ENCODE assay signal across 12 cellular contexts in the genomic region with DNA sequence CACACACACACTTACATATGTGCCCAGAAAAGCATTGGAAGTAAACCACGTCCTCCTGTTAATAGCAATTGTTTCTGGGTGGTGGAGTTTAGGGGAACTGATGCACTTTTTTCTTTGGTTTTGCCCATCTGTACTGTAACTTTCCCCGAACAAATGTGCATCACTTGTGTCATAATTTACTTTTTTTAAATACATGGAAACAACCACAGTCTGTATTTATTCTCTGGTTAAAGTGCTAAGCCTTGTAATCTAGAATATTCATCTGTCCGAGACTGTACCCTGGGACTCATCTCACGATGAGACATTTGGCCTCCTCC.
A peak's percentile ranks its signal among the peaks of the same experiment; 100 is the strongest.
DNase-seq lines count a peak whose midpoint lies in the region; ATAC-seq, FAIRE-seq and TF ChIP-seq lines count a peak whose summit lies in the region.
"Had no signal": no experiment of that assay in that cellular context is flagged by ENCODE, and none has a peak within 500 bp of the region (broad histone marks: within the 10 kb centered on the region; RNA-seq: fewer than 3 reads in every experiment).

No MANE protein-coding gene starts in this region.

- DNase-seq in A549 (ENCODE audit: low read depth in 1 of 2, low spot score in 1 of 2) (no peak), HCT116 (ENCODE audit: low read depth, low spot score) (no peak), brain microvascular endothelial cell (no peak), H7 (no peak), ureter (ENCODE audit: low spot score) (no peak), NCI-H510A treated with DMSO at 0.1 percent for 48 hours (lab: John Stamatoyannopoulos, UW) (no peak), hippocampal formation (lab: John Stamatoyannopoulos, UW) (no peak)
- DNase-seq: effector memory CD4-positive, alpha-beta T cell; glutamatergic neuron had no signal

- H3K4me3 ChIP-seq in A549 (no peak overlapping the region), HCT116 (replicated peaks in 1 of 2; ENCODE audit: low read depth in 1 of 2, low read length in 2 of 2) (peak overlapping the region in 1 of 2 experiments; percentile 52; a peak in 2 of 4 replicates), brain microvascular endothelial cell (ENCODE audit: low read depth, low read length) (no peak overlapping the region), neutrophil (ENCODE audit: low read depth in 1 of 2, low read length in 1 of 2) (peak overlapping the region in 1 of 2 experiments; percentile 39), H7 (ENCODE audit: insufficient read depth, low read depth, low read length) (no peak overlapping the region)
- H3K4me3 ChIP-seq: MG63 had no signal

- H3K27me3 ChIP-seq in HCT116 (ENCODE audit: insufficient read depth, low read length): no peaks in the 10 kb centered on the region
- H3K27me3 ChIP-seq in brain microvascular endothelial cell (replicated peaks): no peaks in the 10 kb centered on the region
- H3K27me3 ChIP-seq in neutrophil: no peaks in the 10 kb centered on the region
- no peaks in the 10 kb centered on the region for H3K27me3 ChIP-seq in H7 (ENCODE audit: control insufficient read depth, insufficient read depth, low read length)
- H3K27me3 ChIP-seq: MG63 had no signal

- H2AFZ ChIP-seq in HCT116 (ENCODE audit: low read depth, low read length, poor library complexity, severe bottlenecking): peak overlapping the region; percentile 86

- 55% methylated on average over 4 of the region's 4 CpGs for WGBS in A549 (ENCODE audit: missing lambda C conversion rate)

- no peaks in the 10 kb centered on the region for H3K36me3 ChIP-seq in HCT116 (ENCODE audit: control insufficient read depth in 1 of 2, insufficient read depth in 2 of 2, low read length in 2 of 2)
- H3K36me3 ChIP-seq in brain microvascular endothelial cell (replicated peaks): no peaks in the 10 kb centered on the region
- H3K36me3 ChIP-seq in neutrophil: no peaks in the 10 kb centered on the region
- H3K36me3 ChIP-seq in H7 (replicated peaks; ENCODE audit: control insufficient read depth, insufficient read depth, low read length): no peaks in the 10 kb centered on the region
- H3K36me3 ChIP-seq: MG63 had no signal

- peak; percentile 56 for FAIRE-seq in A549 (lab: Jason Lieb, UNC)

- RAD21 ChIA-PET in HCT116 (lab: Charles Lee; ENCODE audit: low non-redundant PET in 1 of 2, low total read pairs in 2 of 2, uncharacterized antibody in 2 of 2, unreplicated experiment in 2 of 2): no interaction called here

- H3K9ac ChIP-seq in HCT116 (ENCODE audit: low read length): peak overlapping the region; percentile 65

- H3K27ac ChIP-seq in A549: peak overlapping the region; percentile 65 to 69
- peak overlapping the region; percentile 33; the same call in 1 of the 2 replicates for H3K27ac ChIP-seq in HCT116 (ENCODE audit: low read depth, low read length)
- peak overlapping the region; percentile 79 for H3K27ac ChIP-seq in brain microvascular endothelial cell
- H3K27ac ChIP-seq in neutrophil: peak overlapping the region; percentile 99

- H3K4me1 ChIP-seq in A549 (peaks cover 29% of the 10 kb centered on the region), HCT116 (ENCODE audit: control insufficient read depth in 1 of 2, insufficient read depth in 2 of 2, low read length in 2 of 2) (peaks cover 27 to 85% of the 10 kb centered on the region in 2 experiments), neutrophil (ENCODE audit: control insufficient read depth in 1 of 2, insufficient read depth in 1 of 2, low read depth in 1 of 2, low read length in 1 of 2) (peaks cover 82 to 91% of the 10 kb centered on the region in 2 experiments)

- no peak for ATAC-seq in A549
- ATAC-seq in HCT116: no peak
- ATAC-seq: stimulated activated memory B cell treated with anti-CD40 and anti-IgM and Interleukin-4, amounts not matched to agents 10 μg/mL and 1 μg/mL and 100 μg/mL, for 72 hours had no signal

- CTCF ChIA-PET in A549 (lab: Yijun Ruan, JAX): interaction anchor here (1.2 kb wide), 1 partner anchor 42 kb away, joined by 3 read pairs; no protein-coding TSS in a partner anchor
- CTCF ChIA-PET in HCT116 (lab: Charles Lee): no interaction called here

- H4K20me1 ChIP-seq in HCT116 (ENCODE audit: insufficient read depth): no peaks in the 10 kb centered on the region

- POLR2A ChIA-PET in A549 (lab: Yijun Ruan, JAX): no interaction called here
- POLR2A ChIA-PET in HCT116 (lab: Charles Lee): interaction anchor here (1.2 to 1.4 kb wide), 2 partner anchors 9 to 13 kb away, joined by 3 to 4 read pairs; no protein-coding TSS in a partner anchor

- H3K9me3 ChIP-seq in A549: no peaks in the 10 kb centered on the region
- no peaks in the 10 kb centered on the region for H3K9me3 ChIP-seq in HCT116 (ENCODE audit: control insufficient read depth in 1 of 2, insufficient read depth in 1 of 2, low read depth in 1 of 2, low read length in 2 of 2)
- no peaks in the 10 kb centered on the region for H3K9me3 ChIP-seq in neutrophil
- H3K9me3 ChIP-seq: MG63 had no signal

- no peak for TF ChIP-seq POLR2A in A549 (IDR thresholded peaks at IDR 0.05; ENCODE audit: low read length)
- no peak for TF ChIP-seq POLR2A in HCT116 (IDR thresholded peaks at IDR 0.05; ENCODE audit: borderline replicate concordance, extremely low read depth, insufficient read depth, insufficient read length)

- no peak for TF ChIP-seq CTCF in A549 (IDR thresholded peaks at IDR 0.05)
- no peak for TF ChIP-seq CTCF in HCT116 (IDR thresholded peaks at IDR 0.05 in 2 of 3, conservative IDR thresholded peaks at IDR 0.05 in 1 of 3; ENCODE audit: borderline replicate concordance in 1 of 3, insufficient read depth in 1 of 3, low read depth in 2 of 3, low read length in 2 of 3)
- TF ChIP-seq CTCF in brain microvascular endothelial cell (IDR thresholded peaks at IDR 0.05; ENCODE audit: low read depth, low read length, missing control alignments): no peak
- no peak for TF ChIP-seq CTCF in neutrophil (IDR thresholded peaks at IDR 0.05)

- peak overlapping the region; percentile 57 for H3K4me2 ChIP-seq in A549
- peak overlapping the region; percentile 92 for H3K4me2 ChIP-seq in HCT116 (ENCODE audit: low read length)

- intact Hi-C loops in HCT116 (cut with micrococcal nuclease): loop anchor here (10.0 kb wide), 1 partner anchor 207 kb away; a partner anchor contains a TSS

- no peak for TF ChIP-seq RAD21 in A549 (conservative IDR thresholded peaks at IDR 0.05 in 1 of 2, IDR thresholded peaks at IDR 0.05 in 1 of 2)
- TF ChIP-seq RAD21 in HCT116 (IDR thresholded peaks at IDR 0.05; ENCODE audit: low read depth): no peak

- no peak for TF ChIP-seq EP300 in A549 (IDR thresholded peaks at IDR 0.05)

- BruUV-seq in HCT116 (replicated peaks; lab: Mats Ljungman, UMichigan): no TSS peak

- in situ Hi-C loops in brain microvascular endothelial cell (cut with HindIII; ENCODE audit: low pct_ligation_motif_present, low sequenced_read_pairs): no loop called here

- H3K79me2 ChIP-seq in HCT116 (ENCODE audit: insufficient read depth, low read length): no peaks in the 10 kb centered on the region

- no peaks in the 10 kb centered on the region for H3K9me2 ChIP-seq in HCT116 (ENCODE audit: insufficient read depth)

TF ChIP-seq in A549, 52 proteins besides CTCF, POLR2A, EP300 and RAD21 (continues in another document):
- TF ChIP-seq ZC3H11A (IDR thresholded peaks at IDR 0.05) (no peak), CHD2 (IDR thresholded peaks at IDR 0.05; ENCODE audit: low read length, partially characterized antibody) (no peak), TFCP2L1 (CRISPR knock-in tag; IDR thresholded peaks at IDR 0.05) (no peak), ZNF302 (CRISPR knock-in tag; IDR thresholded peaks at IDR 0.05) (no peak)
- TF ChIP-seq, protein P1, sequence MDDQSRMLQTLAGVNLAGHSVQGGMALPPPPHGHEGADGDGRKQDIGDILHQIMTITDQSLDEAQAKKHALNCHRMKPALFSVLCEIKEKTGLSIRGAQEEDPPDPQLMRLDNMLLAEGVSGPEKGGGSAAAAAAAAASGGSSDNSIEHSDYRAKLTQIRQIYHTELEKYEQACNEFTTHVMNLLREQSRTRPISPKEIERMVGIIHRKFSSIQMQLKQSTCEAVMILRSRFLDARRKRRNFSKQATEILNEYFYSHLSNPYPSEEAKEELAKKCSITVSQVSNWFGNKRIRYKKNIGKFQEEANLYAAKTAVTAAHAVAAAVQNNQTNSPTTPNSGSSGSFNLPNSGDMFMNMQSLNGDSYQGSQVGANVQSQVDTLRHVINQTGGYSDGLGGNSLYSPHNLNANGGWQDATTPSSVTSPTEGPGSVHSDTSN (IDR thresholded peaks at IDR 0.05): no peak
- TF ChIP-seq, protein P2, sequence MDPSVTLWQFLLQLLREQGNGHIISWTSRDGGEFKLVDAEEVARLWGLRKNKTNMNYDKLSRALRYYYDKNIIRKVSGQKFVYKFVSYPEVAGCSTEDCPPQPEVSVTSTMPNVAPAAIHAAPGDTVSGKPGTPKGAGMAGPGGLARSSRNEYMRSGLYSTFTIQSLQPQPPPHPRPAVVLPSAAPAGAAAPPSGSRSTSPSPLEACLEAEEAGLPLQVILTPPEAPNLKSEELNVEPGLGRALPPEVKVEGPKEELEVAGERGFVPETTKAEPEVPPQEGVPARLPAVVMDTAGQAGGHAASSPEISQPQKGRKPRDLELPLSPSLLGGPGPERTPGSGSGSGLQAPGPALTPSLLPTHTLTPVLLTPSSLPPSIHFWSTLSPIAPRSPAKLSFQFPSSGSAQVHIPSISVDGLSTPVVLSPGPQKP (IDR thresholded peaks at IDR 0.05; ENCODE audit: low read depth, low read length): no peak

TF ChIP-seq in HCT116, 20 proteins besides CTCF, POLR2A, EP300 and RAD21:
- TF ChIP-seq SIN3A (IDR thresholded peaks at IDR 0.05; ENCODE audit: low read depth): 0 out of 2 replicates have a peak, but pooled peaks have one; percentile 23
- TF ChIP-seq SRF (IDR thresholded peaks at IDR 0.05; ENCODE audit: low read depth): no peak
TF ChIP-seq in HCT116: peak in this region for 1.

Comparison
In these comparisons a context has a peak if more than half of its experiments do, and no peak if none do; other contexts are left out.
1. H3K27ac ChIP-seq: peak in every context shown above with its lines; median percentile 99 in neutrophil; 79 in brain microvascular endothelial cell; 67 in A549; 33 in HCT116.